In genomic region chr12:27178723-27179398, GRCh38 we compare ENCODE assay signal across 9 cellular contexts.
DNase-seq lines count a peak whose midpoint lies in the region; ATAC-seq, FAIRE-seq and TF ChIP-seq lines count a peak whose summit lies in the region.
"Had no signal": no experiment of that assay in that cellular context is flagged by ENCODE, and none has a peak within 500 bp of the region (broad histone marks: within the 10 kb centered on the region; RNA-seq: fewer than 3 reads in every experiment).

No MANE protein-coding gene starts in this region.

- H3K36me3 Mint-ChIP-seq in osteocyte (ENCODE audit: unreplicated experiment): no peaks in the 10 kb centered on the region

- H3K4me1 ChIP-seq in small intestine (ENCODE audit: control insufficient read depth in 2 of 2, insufficient read depth in 1 of 2, low read depth in 1 of 2, low read length in 1 of 2): no peaks in the 10 kb centered on the region

- no peak for TF ChIP-seq CTCF in choroid plexus epithelial cell (conservative IDR thresholded peaks at IDR 0.05; ENCODE audit: low read depth, low read length)
- no peak for TF ChIP-seq CTCF in osteocyte (IDR thresholded peaks at IDR 0.05)

- ATAC-seq in GM21825 (IDR thresholded peaks at IDR 0.05; ENCODE audit: unreplicated experiment): no peak

- H3K27me3 Mint-ChIP-seq in osteocyte (ENCODE audit: unreplicated experiment): no peaks in the 10 kb centered on the region

- FAIRE-seq in small intestine (lab: Jason Lieb, UNC): no peak

- DNase-seq in G401 (ENCODE audit: low spot score) (peak; percentile 44), KBM-7 (peak; percentile 21), choroid plexus epithelial cell (ENCODE audit: low read depth) (peak; percentile 78), osteocyte (ENCODE audit: extremely low spot score, unreplicated experiment) (no peak), cerebellar nuclear complex (lab: John Stamatoyannopoulos, UW) (no peak), small intestine (no peak), DMS153 treated with DMSO at 0.1 percent for 48 hours (lab: John Stamatoyannopoulos, UW; ENCODE audit: unreplicated experiment) (no peak)
- DNase-seq: activated naive CD4-positive, alpha-beta T cell treated with anti-CD3 and anti-CD28 coated beads, Interleukin-2, amount 50 U/mL, for 16 hours had no signal

- peaks cover 53% of the 10 kb centered on the region for H3K4me1 Mint-ChIP-seq in osteocyte (ENCODE audit: unreplicated experiment)

- in situ Hi-C loops in G401 (cut with HindIII; ENCODE audit: low sequenced_read_pairs) (no loop called here), KBM-7 (cut with MboI; ENCODE audit: low pct_unique_long_range_greater_than_20kb, low sequenced_read_pairs) (no loop called here)

- no peak overlapping the region for H3K4me3 ChIP-seq in choroid plexus epithelial cell (ENCODE audit: low read depth, low read length)
- no peak overlapping the region for H3K4me3 ChIP-seq in small intestine (ENCODE audit: low read depth in 1 of 2, low read length in 2 of 2)

- H3K27me3 ChIP-seq in small intestine (ENCODE audit: control insufficient read depth in 2 of 2, insufficient read depth in 2 of 2, low read length in 2 of 2): no peaks in the 10 kb centered on the region

- no peaks in the 10 kb centered on the region for H3K9me3 Mint-ChIP-seq in osteocyte (ENCODE audit: unreplicated experiment)

- peak overlapping the region in 1 of 2 donors; percentile 40 for H3K27ac ChIP-seq in small intestine (ENCODE audit: low read depth in 1 of 2, low read length in 1 of 2)

- peak overlapping the region; percentile 86 for H3K27ac Mint-ChIP-seq in osteocyte (ENCODE audit: unreplicated experiment)

- no peaks in the 10 kb centered on the region for H3K36me3 ChIP-seq in small intestine (ENCODE audit: control insufficient read depth in 2 of 2, insufficient read depth in 2 of 2, low read length in 2 of 2)

- WGBS in small intestine, 3 donors: 66 to 87% (median 84%) methylated on average over 2 of the region's 2 CpGs

- H3K9me3 ChIP-seq in small intestine (ENCODE audit: control insufficient read depth, low read depth): no peaks in the 10 kb centered on the region

- no peak overlapping the region for H3K4me3 Mint-ChIP-seq in osteocyte (ENCODE audit: unreplicated experiment)

Comparison
In these comparisons a context has a peak if more than half of its experiments do, and no peak if none do; other contexts are left out.
1. DNase-seq: peak in G401 (single experiment), KBM-7 (single experiment) and choroid plexus epithelial cell (single experiment); none in osteocyte (single experiment), cerebellar nuclear complex (0 of 2), small intestine (single experiment) and DMS153 treated with DMSO at 0.1 percent for 48 hours (single experiment).